Comparison of ENCODE assay signal across 1 cellular context in the genomic region with DNA sequence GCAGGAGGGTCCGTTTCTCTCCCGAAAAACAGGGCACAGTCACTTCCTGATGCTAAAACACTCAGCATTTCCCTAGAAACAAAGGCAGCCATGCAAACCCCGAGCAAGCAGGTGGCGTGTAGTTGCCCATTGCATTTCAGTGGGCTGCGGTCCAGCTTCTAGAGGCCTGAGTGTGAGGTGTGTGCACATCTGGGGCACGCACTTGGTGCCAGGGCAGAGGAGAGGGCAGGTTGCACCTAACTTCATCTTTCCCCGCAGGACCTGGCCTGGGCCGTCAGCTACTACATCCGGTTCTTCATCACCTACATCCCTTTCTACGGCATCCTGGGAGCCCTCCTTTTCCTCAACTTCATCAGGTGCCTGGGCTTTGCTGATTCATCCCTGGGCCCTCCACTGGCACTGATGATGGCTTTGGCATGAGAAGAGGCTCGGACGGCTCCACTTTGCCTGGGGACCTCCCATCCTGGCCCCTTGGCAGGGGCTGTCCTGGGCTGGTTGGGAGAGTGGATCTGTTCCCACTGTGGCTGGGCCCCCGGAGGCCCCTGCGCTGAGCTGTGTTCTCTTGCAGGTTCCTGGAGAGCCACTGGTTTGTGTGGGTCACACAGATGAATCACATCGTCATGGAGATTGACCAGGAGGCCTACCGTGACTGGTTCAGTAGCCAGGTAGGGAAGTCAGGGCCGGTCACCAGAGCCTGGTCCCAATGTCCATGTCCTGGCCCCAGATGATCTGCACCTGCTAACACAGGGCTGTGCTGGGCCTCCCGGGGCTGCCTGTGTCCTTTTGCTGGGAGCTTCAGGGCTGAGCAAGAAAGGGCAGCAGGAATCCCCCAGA.
TF ChIP-seq lines count a peak whose summit lies in the region.

No MANE protein-coding gene starts in this region.

TF ChIP-seq in GM12878, 131 proteins besides CTCF, POLR2A, EP300 and RAD21:
- no peak for TF ChIP-seq NBN (IDR thresholded peaks at IDR 0.05)
- no peak for TF ChIP-seq SREBF1 (IDR thresholded peaks at IDR 0.05; ENCODE audit: low read length)
- TF ChIP-seq CREB1 (IDR thresholded peaks at IDR 0.05; ENCODE audit: low read depth), result no peak
- TF ChIP-seq ZBED1 (IDR thresholded peaks at IDR 0.05; ENCODE audit: borderline replicate concordance), result no peak
- TF ChIP-seq, protein P1, sequence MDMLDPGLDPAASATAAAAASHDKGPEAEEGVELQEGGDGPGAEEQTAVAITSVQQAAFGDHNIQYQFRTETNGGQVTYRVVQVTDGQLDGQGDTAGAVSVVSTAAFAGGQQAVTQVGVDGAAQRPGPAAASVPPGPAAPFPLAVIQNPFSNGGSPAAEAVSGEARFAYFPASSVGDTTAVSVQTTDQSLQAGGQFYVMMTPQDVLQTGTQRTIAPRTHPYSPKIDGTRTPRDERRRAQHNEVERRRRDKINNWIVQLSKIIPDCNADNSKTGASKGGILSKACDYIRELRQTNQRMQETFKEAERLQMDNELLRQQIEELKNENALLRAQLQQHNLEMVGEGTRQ (IDR thresholded peaks at IDR 0.05; ENCODE audit: borderline replicate concordance, low read depth, low read length), result no peak
- TF ChIP-seq, protein P2, sequence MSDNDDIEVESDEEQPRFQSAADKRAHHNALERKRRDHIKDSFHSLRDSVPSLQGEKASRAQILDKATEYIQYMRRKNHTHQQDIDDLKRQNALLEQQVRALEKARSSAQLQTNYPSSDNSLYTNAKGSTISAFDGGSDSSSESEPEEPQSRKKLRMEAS (IDR thresholded peaks at IDR 0.05; ENCODE audit: low read depth, low read length), result no peak
- no peak for TF ChIP-seq EED (IDR thresholded peaks at IDR 0.05; ENCODE audit: low read depth)
- TF ChIP-seq KDM1A (IDR thresholded peaks at IDR 0.05; ENCODE audit: borderline replicate concordance), result no peak
- TF ChIP-seq, protein P3, sequence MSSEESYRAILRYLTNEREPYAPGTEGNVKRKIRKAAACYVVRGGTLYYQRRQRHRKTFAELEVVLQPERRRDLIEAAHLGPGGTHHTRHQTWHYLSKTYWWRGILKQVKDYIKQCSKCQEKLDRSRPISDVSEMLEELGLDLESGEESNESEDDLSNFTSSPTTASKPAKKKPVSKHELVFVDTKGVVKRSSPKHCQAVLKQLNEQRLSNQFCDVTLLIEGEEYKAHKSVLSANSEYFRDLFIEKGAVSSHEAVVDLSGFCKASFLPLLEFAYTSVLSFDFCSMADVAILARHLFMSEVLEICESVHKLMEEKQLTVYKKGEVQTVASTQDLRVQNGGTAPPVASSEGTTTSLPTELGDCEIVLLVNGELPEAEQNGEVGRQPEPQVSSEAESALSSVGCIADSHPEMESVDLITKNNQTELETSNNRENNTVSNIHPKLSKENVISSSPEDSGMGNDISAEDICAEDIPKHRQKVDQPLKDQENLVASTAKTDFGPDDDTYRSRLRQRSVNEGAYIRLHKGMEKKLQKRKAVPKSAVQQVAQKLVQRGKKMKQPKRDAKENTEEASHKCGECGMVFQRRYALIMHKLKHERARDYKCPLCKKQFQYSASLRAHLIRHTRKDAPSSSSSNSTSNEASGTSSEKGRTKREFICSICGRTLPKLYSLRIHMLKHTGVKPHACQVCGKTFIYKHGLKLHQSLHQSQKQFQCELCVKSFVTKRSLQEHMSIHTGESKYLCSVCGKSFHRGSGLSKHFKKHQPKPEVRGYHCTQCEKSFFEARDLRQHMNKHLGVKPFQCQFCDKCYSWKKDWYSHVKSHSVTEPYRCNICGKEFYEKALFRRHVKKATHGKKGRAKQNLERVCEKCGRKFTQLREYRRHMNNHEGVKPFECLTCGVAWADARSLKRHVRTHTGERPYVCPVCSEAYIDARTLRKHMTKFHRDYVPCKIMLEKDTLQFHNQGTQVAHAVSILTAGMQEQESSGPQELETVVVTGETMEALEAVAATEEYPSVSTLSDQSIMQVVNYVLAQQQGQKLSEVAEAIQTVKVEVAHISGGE (CRISPR knock-in tag; IDR thresholded peaks at IDR 0.05), result no peak
